Comparison of ENCODE assay signal across 8 cellular contexts in the genomic region with DNA sequence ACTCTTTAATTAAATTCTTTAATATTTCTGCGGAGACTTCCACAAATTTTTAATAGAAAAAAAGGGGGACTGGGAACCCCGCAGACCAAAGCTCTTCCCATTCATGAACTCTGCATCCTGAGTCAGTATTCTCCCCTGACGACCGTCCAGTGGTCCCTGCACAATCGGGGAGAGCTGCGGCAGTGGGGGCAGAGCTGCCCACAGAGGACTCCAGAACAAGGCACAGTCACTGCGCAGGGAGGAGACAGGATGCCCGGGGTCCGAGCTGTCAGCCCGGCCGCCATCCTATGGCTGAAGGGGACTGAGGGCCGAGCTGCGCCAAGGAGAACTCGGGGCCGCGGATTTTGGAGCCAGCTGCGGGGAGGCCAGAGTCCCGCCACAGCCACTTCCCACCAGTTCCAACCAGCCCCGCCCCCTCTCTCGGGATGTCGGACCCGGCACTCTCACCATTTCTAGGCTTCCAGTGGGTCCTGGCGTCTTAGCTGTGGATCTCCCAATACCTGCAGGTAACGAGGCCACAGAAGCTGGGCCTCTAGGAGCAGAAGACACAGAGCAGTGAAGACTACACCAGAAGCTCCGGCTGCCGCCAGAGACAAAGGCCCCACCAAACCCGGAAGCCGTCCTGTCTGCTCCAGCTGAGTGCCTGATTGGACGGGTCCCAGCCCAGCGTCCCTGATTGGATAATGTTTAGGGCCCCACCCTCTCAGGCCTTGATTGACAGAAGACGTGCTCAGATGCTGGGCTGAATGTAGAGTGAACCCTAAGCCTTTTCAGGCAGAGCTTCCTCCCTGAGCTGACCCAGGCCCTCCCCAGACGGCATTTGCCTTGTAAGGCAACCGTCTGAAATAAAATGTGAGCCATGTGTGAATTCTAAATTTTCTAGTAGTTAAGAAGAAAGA. TPM values are rescaled to one million over a fixed set of nuclear protein-coding genes. Genes with fewer than 3 reads are reported as not detected.
DNase-seq lines count a peak whose midpoint lies in the region; TF ChIP-seq lines count a peak whose summit lies in the region.

Gene ERV3-1 (minus strand): TSS at position 594 of the 899 bp plus-strand sequence. CDS start 13,661 bp downstream, outside the sequence.

- H3K4me1 ChIP-seq in HEK293 (ENCODE audit: control insufficient read depth, insufficient read depth, low read length) (no peaks in the 10 kb centered on the region), suprapubic skin (peaks cover 30% of the 10 kb centered on the region)

- H3K36me3 ChIP-seq in HEK293 (ENCODE audit: control insufficient read depth in 2 of 2, insufficient read depth in 1 of 2, low read length in 2 of 2) (peaks cover 3 to 12% of the 10 kb centered on the region in 2 experiments; a peak in 1 of 3 replicates), suprapubic skin (peaks cover 3% of the 10 kb centered on the region)

- peak within 1 kb of the TSS; percentile 84 for H3K4me3 ChIP-seq in HEK293 (ENCODE audit: low read depth, low read length)
- H3K4me3 ChIP-seq in suprapubic skin = peak within 1 kb of the TSS; percentile 67

- POLR2A ChIA-PET in HEK293 (lab: Yijun Ruan, JAX) = interaction anchor here (0.5 to 2.2 kb wide), 13 partner anchors 12 to 981 kb away, joined by 3 to 34 read pairs (median 5); partner anchors contain the start of genes ZNF138, ZNF273, ZNF680 and ZNF92

- under 1% methylated on average over 29 of the region's 33 CpGs for WGBS in suprapubic skin

- TF ChIP-seq EP300 in suprapubic skin (IDR thresholded peaks at IDR 0.05) = no peak

- peak within 1 kb of the TSS; percentile 82 for H3K27ac ChIP-seq in HEK293 (ENCODE audit: extremely low read depth, low read depth, low read length)
- peak within 1 kb of the TSS; percentile 85 for H3K27ac ChIP-seq in suprapubic skin

- TF ChIP-seq POLR2A in suprapubic skin (IDR thresholded peaks at IDR 0.05) = peak; percentile 91 to 95

- no peak for TF ChIP-seq CTCF in HEK293 (tag by site-specific recombination; IDR thresholded peaks at IDR 0.05)
- no peak for TF ChIP-seq CTCF in suprapubic skin (IDR thresholded peaks at IDR 0.05)

- H3K9me3 ChIP-seq in HEK293 (ENCODE audit: control insufficient read depth, insufficient read depth, low read depth, low read length) (no peaks in the 10 kb centered on the region), suprapubic skin (no peaks in the 10 kb centered on the region)

- no peaks in the 10 kb centered on the region for H3K27me3 ChIP-seq in suprapubic skin

- CTCF ChIA-PET in HEK293 (lab: Yijun Ruan, JAX) = interaction anchor here (0.6 to 1.4 kb wide), 2 partner anchors 55 to 100 kb away, joined by 3 read pairs; no protein-coding TSS in a partner anchor

- peak; percentile 97 for DNase-seq in GF-D8 (lab: John Stamatoyannopoulos, UW)
- peak; percentile 100 for DNase-seq in NAMALWA (ENCODE audit: low spot score)
- DNase-seq in SK-N-DZ (ENCODE audit: low spot score) = peak; percentile 99
- peak; percentile 92 for DNase-seq in activated naive CD4-positive, alpha-beta T cell treated with anti-CD3 and anti-CD28 coated beads, Interleukin-2, amount 50 U/mL, for 16 hours
- DNase-seq in globus pallidus (ENCODE audit: low spot score) = peak; percentile 98
- DNase-seq in nucleus accumbens (lab: John Stamatoyannopoulos, UW) = peak; percentile 71 to 99 (median 95)
- peak; percentile 98 to 99 for DNase-seq in suprapubic skin (ENCODE audit: low spot score in 2 of 2)

TF ChIP-seq in HEK293, 187 proteins besides CTCF, POLR2A, EP300 and RAD21 (continues in another document):
- TF ChIP-seq SP7 (tag by site-specific recombination; IDR thresholded peaks at IDR 0.05) (peak; percentile 22; the same call in 1 of the 2 replicates), TRIM28 (IDR thresholded peaks at IDR 0.05; ENCODE audit: borderline replicate concordance, low read length) (0 out of 2 replicates have a peak, but pooled peaks have one; percentile 9), SCRT2 (tag by site-specific recombination; IDR thresholded peaks at IDR 0.05) (no peak), ZNF501 (tag by site-specific recombination; IDR thresholded peaks at IDR 0.05) (peak; percentile 69; the same call in 1 of the 2 replicates), ZNF335 (tag by site-specific recombination; conservative IDR thresholded peaks at IDR 0.05) (peak; percentile 62), ZNF561 (tag by site-specific recombination; IDR thresholded peaks at IDR 0.05; ENCODE audit: borderline replicate concordance) (no peak), OVOL3 (tag by site-specific recombination; IDR thresholded peaks at IDR 0.05) (no peak), ZBTB17 (tag by site-specific recombination; IDR thresholded peaks at IDR 0.05) (peak; percentile 61), SP3 (tag by site-specific recombination; IDR thresholded peaks at IDR 0.05) (peak; percentile 68), KLF9 (tag by site-specific recombination; IDR thresholded peaks at IDR 0.05; ENCODE audit: low read depth) (peak; percentile 79), ZNF629 (tag by site-specific recombination; IDR thresholded peaks at IDR 0.05) (no peak), KLF7 (tag by site-specific recombination; IDR thresholded peaks at IDR 0.05; ENCODE audit: borderline replicate concordance) (no peak), ZNF350 (tag by site-specific recombination; IDR thresholded peaks at IDR 0.05) (0 out of 2 replicates have a peak, but pooled peaks have one; percentile 46), ZXDB (tag by site-specific recombination; IDR thresholded peaks at IDR 0.05) (0 out of 2 replicates have a peak, but pooled peaks have one; percentile 48), GLIS2 (tag by site-specific recombination; IDR thresholded peaks at IDR 0.05) (0 out of 2 replicates have a peak, but pooled peaks have one; percentile 30), ZNF692 (tag by site-specific recombination; IDR thresholded peaks at IDR 0.05) (peak; percentile 62; the same call in 1 of the 2 replicates), KLF10 (tag by site-specific recombination; IDR thresholded peaks at IDR 0.05) (peak; percentile 11; the same call in 1 of the 2 replicates)
- TF ChIP-seq, protein P1, sequence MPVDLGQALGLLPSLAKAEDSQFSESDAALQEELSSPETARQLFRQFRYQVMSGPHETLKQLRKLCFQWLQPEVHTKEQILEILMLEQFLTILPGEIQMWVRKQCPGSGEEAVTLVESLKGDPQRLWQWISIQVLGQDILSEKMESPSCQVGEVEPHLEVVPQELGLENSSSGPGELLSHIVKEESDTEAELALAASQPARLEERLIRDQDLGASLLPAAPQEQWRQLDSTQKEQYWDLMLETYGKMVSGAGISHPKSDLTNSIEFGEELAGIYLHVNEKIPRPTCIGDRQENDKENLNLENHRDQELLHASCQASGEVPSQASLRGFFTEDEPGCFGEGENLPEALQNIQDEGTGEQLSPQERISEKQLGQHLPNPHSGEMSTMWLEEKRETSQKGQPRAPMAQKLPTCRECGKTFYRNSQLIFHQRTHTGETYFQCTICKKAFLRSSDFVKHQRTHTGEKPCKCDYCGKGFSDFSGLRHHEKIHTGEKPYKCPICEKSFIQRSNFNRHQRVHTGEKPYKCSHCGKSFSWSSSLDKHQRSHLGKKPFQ (tag by site-specific recombination; IDR thresholded peaks at IDR 0.05) = peak; percentile 92
- TF ChIP-seq, protein P2, sequence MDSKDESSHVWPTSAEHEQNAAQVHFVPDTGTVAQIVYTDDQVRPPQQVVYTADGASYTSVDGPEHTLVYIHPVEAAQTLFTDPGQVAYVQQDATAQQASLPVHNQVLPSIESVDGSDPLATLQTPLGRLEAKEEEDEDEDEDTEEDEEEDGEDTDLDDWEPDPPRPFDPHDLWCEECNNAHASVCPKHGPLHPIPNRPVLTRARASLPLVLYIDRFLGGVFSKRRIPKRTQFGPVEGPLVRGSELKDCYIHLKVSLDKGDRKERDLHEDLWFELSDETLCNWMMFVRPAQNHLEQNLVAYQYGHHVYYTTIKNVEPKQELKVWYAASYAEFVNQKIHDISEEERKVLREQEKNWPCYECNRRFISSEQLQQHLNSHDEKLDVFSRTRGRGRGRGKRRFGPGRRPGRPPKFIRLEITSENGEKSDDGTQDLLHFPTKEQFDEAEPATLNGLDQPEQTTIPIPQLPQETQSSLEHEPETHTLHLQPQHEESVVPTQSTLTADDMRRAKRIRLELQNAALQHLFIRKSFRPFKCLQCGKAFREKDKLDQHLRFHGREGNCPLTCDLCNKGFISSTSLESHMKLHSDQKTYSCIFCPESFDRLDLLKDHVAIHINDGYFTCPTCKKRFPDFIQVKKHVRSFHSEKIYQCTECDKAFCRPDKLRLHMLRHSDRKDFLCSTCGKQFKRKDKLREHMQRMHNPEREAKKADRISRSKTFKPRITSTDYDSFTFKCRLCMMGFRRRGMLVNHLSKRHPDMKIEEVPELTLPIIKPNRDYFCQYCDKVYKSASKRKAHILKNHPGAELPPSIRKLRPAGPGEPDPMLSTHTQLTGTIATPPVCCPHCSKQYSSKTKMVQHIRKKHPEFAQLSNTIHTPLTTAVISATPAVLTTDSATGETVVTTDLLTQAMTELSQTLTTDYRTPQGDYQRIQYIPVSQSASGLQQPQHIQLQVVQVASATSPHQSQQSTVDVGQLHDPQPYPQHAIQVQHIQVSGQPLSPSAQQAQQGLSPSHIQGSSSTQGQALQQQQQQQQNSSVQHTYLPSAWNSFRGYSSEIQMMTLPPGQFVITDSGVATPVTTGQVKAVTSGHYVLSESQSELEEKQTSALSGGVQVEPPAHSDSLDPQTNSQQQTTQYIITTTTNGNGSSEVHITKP (tag by site-specific recombination; IDR thresholded peaks at IDR 0.05) = peak; percentile 46

RNA-seq across cellular contexts. Expression of gene ERV3-1, which starts in this region (rescaled TPM):
- 8.6 and 12.4 TPM in 2 replicates for polyA plus RNA-seq in SK-N-DZ (2014; cell fraction: cytosol; rRNA removed)
- polyA plus RNA-seq in SK-N-DZ (2014; cell fraction: nucleus; rRNA removed) = 58.9 and 84.1 TPM in 2 replicates
- 10 to 100 TPM; 11.3 to 45.1 (median 33.4) TPM for total RNA-seq in suprapubic skin

Comparison
In these comparisons a context has a peak if more than half of its experiments do, and no peak if none do; other contexts are left out.
1. Peak in every context shown above with its lines: DNase-seq, H3K4me3 ChIP-seq and H3K27ac ChIP-seq.